Comparison of ENCODE assay signal across 27 cellular contexts in the genomic region with DNA sequence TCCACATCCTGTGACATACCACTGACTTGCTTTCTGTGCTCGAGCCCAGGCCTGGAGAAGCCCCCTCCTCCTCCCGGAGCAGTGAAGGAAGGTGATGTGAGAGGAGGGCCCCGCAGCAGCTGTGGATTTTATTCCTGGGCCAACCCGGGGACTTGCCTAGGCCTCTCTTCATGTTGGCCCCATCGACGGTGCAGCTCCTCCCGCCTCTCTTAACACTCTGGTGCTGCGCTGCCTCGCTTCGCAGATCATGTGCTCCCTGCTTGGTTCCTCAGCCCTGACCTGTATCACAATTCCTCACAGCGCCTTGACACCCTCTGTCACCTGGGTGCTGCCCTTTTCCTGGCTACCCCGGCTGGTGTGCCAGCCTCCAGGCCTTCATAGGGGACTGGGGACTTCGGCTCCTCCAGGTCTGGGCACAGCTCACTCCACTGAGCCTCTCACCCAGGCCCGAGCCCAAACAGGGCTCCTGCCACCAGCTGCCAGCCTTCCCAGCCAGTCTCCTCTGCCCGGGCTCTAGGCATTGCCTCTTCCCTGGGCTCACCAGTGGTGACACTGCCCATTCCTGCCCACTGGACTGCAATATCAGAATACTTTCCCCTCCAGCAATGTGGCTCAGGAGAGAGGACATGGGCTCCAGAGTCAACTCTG. TPM values are rescaled to one million over a fixed set of nuclear protein-coding genes. Genes with fewer than 3 reads are reported as not detected.
DNase-seq lines count a peak whose midpoint lies in the region; ATAC-seq and TF ChIP-seq lines count a peak whose summit lies in the region.
"Had no signal": no experiment of that assay in that cellular context is flagged by ENCODE, and none has a peak within 500 bp of the region (broad histone marks: within the 10 kb centered on the region; RNA-seq: fewer than 3 reads in every experiment).

No MANE protein-coding gene starts in this region.

- H3K9me3 Mint-ChIP-seq in brain (peaks cover 0 to under 1% (median 0%) of the 10 kb centered on the region in 5 experiments), naive B cell (peaks cover 0 to 1% (median 0%) of the 10 kb centered on the region in 7 donors)
- H3K9me3 Mint-ChIP-seq in stimulated activated effector memory CD8-positive, alpha-beta T cell treated with anti-CD3 and anti-CD28 coated beads, Interleukin-12 subunit alpha, Interleukin-12 subunit beta, amount 100 ng/mL, for 72 hours: no peaks in the 10 kb centered on the region
- no peaks in the 10 kb centered on the region for H3K9me3 Mint-ChIP-seq in activated T-cell treated with anti-CD3 and anti-CD28 coated beads, Interleukin-2, amount 50 U/mL, for 72 hours
- H3K9me3 Mint-ChIP-seq: T-helper 2 cell treated with Interferon-gamma antibody and Interleukin-4, amounts not matched to agents 5 μg/mL and 100 μg/mL, for 36 hours had no signal

- peak; percentile 19 to 27 for ATAC-seq in naive B cell (ENCODE audit: low read depth in 2 of 2)
- peak; percentile 4 for ATAC-seq in stimulated activated effector memory CD8-positive, alpha-beta T cell treated with anti-CD3 and anti-CD28 coated beads, Interleukin-12 subunit alpha, Interleukin-12 subunit beta, amount 100 ng/mL, for 72 hours
- no peak for ATAC-seq in HG02623 (IDR thresholded peaks at IDR 0.05; ENCODE audit: unreplicated experiment)
- ATAC-seq in HG02970 (IDR thresholded peaks at IDR 0.05; ENCODE audit: low FRiP score, unreplicated experiment): no peak
- no peak for ATAC-seq in activated T-cell treated with anti-CD3 and anti-CD28 coated beads, Interleukin-2, amount 50 U/mL, for 72 hours (replicated peaks in 1 of 2)
- ATAC-seq: HepG2 had no signal

- DNase-seq in H7: peak; percentile 40
- no peak for DNase-seq in naive B cell
- DNase-seq in stimulated activated effector memory CD8-positive, alpha-beta T cell treated with anti-CD3 and anti-CD28 coated beads, Interleukin-12 subunit alpha, Interleukin-12 subunit beta, amount 100 ng/mL, for 72 hours (ENCODE audit: low spot score in 2 of 2): no peak
- no peak for DNase-seq in NCI-H1694 (lab: John Stamatoyannopoulos, UW)
- no peak for DNase-seq in activated T-cell treated with anti-CD3 and anti-CD28 coated beads, Interleukin-2, amount 50 U/mL, for 72 hours
- DNase-seq: Calu3, cortex of kidney, DMS79 treated with DMSO at 0.1 percent for 48 hours, foreskin fibroblast, GDM1, kidney, NCI-H146, NCI-H2107, NCI-H345, NCI-H69, SHP77, spleen had no signal

- peaks cover 10% of the 10 kb centered on the region for H3K27me3 Mint-ChIP-seq in brain
- no peaks in the 10 kb centered on the region for H3K27me3 Mint-ChIP-seq in naive B cell
- peaks cover 15% of the 10 kb centered on the region for H3K27me3 Mint-ChIP-seq in activated T-cell treated with anti-CD3 and anti-CD28 coated beads, Interleukin-2, amount 50 U/mL, for 72 hours (ENCODE audit: low read depth)
- H3K27me3 Mint-ChIP-seq: activated naive CD8-positive, alpha-beta T cell had no signal

- H3K36me3 ChIP-seq in H7 (replicated peaks; ENCODE audit: control insufficient read depth, insufficient read depth, low read length): no peaks in the 10 kb centered on the region
- H3K36me3 ChIP-seq: esophagus muscularis mucosa, HAP-1, right atrium auricular region, spleen, tibial artery had no signal

- H3K27me3 ChIP-seq in H7 (ENCODE audit: control insufficient read depth, insufficient read depth, low read length): no peaks in the 10 kb centered on the region; the same call in 1 of the 2 replicates
- H3K27me3 ChIP-seq: esophagus muscularis mucosa, right atrium auricular region, spleen had no signal

- no peak for TF ChIP-seq CTCF in brain (conservative IDR thresholded peaks at IDR 0.05)

- H3K4me1 Mint-ChIP-seq in brain (peaks cover 98% of the 10 kb centered on the region), naive B cell (peaks cover 48 to 76% (median 59%) of the 10 kb centered on the region in 3 donors)
- H3K4me1 Mint-ChIP-seq in stimulated activated effector memory CD8-positive, alpha-beta T cell treated with anti-CD3 and anti-CD28 coated beads, Interleukin-12 subunit alpha, Interleukin-12 subunit beta, amount 100 ng/mL, for 72 hours: no peaks in the 10 kb centered on the region
- no peaks in the 10 kb centered on the region for H3K4me1 Mint-ChIP-seq in activated T-cell treated with anti-CD3 and anti-CD28 coated beads, Interleukin-2, amount 50 U/mL, for 72 hours (ENCODE audit: low read depth)

- no peaks in the 10 kb centered on the region for H3K36me3 Mint-ChIP-seq in brain
- no peaks in the 10 kb centered on the region for H3K36me3 Mint-ChIP-seq in naive B cell
- H3K36me3 Mint-ChIP-seq in stimulated activated effector memory CD8-positive, alpha-beta T cell treated with anti-CD3 and anti-CD28 coated beads, Interleukin-12 subunit alpha, Interleukin-12 subunit beta, amount 100 ng/mL, for 72 hours: no peaks in the 10 kb centered on the region
- no peaks in the 10 kb centered on the region for H3K36me3 Mint-ChIP-seq in activated T-cell treated with anti-CD3 and anti-CD28 coated beads, Interleukin-2, amount 50 U/mL, for 72 hours (ENCODE audit: insufficient read depth in 2 of 2)
- H3K36me3 Mint-ChIP-seq: activated naive CD8-positive, alpha-beta T cell had no signal

- no peak overlapping the region for H3K4me3 ChIP-seq in H7 (ENCODE audit: insufficient read depth, low read depth, low read length)
- H3K4me3 ChIP-seq: esophagus muscularis mucosa, HAP-1, right atrium auricular region, spleen, tibial artery had no signal

- H3K4me3 Mint-ChIP-seq in brain (no peak overlapping the region), naive B cell (peak overlapping the region in 6 of 8 donors; percentile 10 to 81 (median 62))
- no peak overlapping the region for H3K4me3 Mint-ChIP-seq in stimulated activated effector memory CD8-positive, alpha-beta T cell treated with anti-CD3 and anti-CD28 coated beads, Interleukin-12 subunit alpha, Interleukin-12 subunit beta, amount 100 ng/mL, for 72 hours
- H3K4me3 Mint-ChIP-seq in activated T-cell treated with anti-CD3 and anti-CD28 coated beads, Interleukin-2, amount 50 U/mL, for 72 hours: no peak overlapping the region
- H3K4me3 Mint-ChIP-seq: activated naive CD8-positive, alpha-beta T cell; T-helper 2 cell treated with Interferon-gamma antibody and Interleukin-4, amounts not matched to agents 5 μg/mL and 100 μg/mL, for 36 hours had no signal

- peak overlapping the region; percentile 5 to 95 (median 84) for H3K27ac Mint-ChIP-seq in brain
- H3K27ac Mint-ChIP-seq in naive B cell: peak overlapping the region; percentile 80 to 98 (median 89)
- no peak overlapping the region for H3K27ac Mint-ChIP-seq in stimulated activated effector memory CD8-positive, alpha-beta T cell treated with anti-CD3 and anti-CD28 coated beads, Interleukin-12 subunit alpha, Interleukin-12 subunit beta, amount 100 ng/mL, for 72 hours
- H3K27ac Mint-ChIP-seq in activated T-cell treated with anti-CD3 and anti-CD28 coated beads, Interleukin-2, amount 50 U/mL, for 72 hours: no peak overlapping the region
- H3K27ac Mint-ChIP-seq: activated naive CD8-positive, alpha-beta T cell; T-helper 2 cell treated with Interferon-gamma antibody and Interleukin-4, amounts not matched to agents 5 μg/mL and 100 μg/mL, for 36 hours had no signal

RNA-seq across cellular contexts. Expression of a gene that starts 21.5 kb away (rescaled TPM):
- total RNA-seq in H7 (2014; rRNA removed; shearing (Covaris generic)): 59.8 and 61.0 TPM in 2 replicates
- polyA plus RNA-seq in brain (ENCODE audit: insufficient read depth, low read depth, low replicate concordance) (98.8 TPM), naive B cell (ENCODE audit: low read depth in 6 of 6) (10 to 100 TPM; 26.2 to 48.5 (median 46.9) TPM)
- total RNA-seq in activated T-cell treated with anti-CD3 and anti-CD28 coated beads, Interleukin-2, amount 50 U/mL, for 72 hours: 10 to 100 TPM; 27.9 to 28.1 TPM

Comparison
In these comparisons a context has a peak if more than half of its experiments do, and no peak if none do; other contexts are left out.
1. H3K27ac Mint-ChIP-seq: peak in brain (5 of 5) and naive B cell (6 of 6); none in stimulated activated effector memory CD8-positive, alpha-beta T cell treated with anti-CD3 and anti-CD28 coated beads, Interleukin-12 subunit alpha, Interleukin-12 subunit beta, amount 100 ng/mL, for 72 hours (single experiment) and activated T-cell treated with anti-CD3 and anti-CD28 coated beads, Interleukin-2, amount 50 U/mL, for 72 hours (single experiment).
2. H3K4me3 Mint-ChIP-seq: peak in naive B cell (6 of 8); none in brain (0 of 5), stimulated activated effector memory CD8-positive, alpha-beta T cell treated with anti-CD3 and anti-CD28 coated beads, Interleukin-12 subunit alpha, Interleukin-12 subunit beta, amount 100 ng/mL, for 72 hours (single experiment) and activated T-cell treated with anti-CD3 and anti-CD28 coated beads, Interleukin-2, amount 50 U/mL, for 72 hours (0 of 2).
3. ATAC-seq: peak in naive B cell (2 of 2) and stimulated activated effector memory CD8-positive, alpha-beta T cell treated with anti-CD3 and anti-CD28 coated beads, Interleukin-12 subunit alpha, Interleukin-12 subunit beta, amount 100 ng/mL, for 72 hours (single experiment); none in HG02623 (single experiment), HG02970 (single experiment) and activated T-cell treated with anti-CD3 and anti-CD28 coated beads, Interleukin-2, amount 50 U/mL, for 72 hours (0 of 2).